In the genomic region with DNA sequence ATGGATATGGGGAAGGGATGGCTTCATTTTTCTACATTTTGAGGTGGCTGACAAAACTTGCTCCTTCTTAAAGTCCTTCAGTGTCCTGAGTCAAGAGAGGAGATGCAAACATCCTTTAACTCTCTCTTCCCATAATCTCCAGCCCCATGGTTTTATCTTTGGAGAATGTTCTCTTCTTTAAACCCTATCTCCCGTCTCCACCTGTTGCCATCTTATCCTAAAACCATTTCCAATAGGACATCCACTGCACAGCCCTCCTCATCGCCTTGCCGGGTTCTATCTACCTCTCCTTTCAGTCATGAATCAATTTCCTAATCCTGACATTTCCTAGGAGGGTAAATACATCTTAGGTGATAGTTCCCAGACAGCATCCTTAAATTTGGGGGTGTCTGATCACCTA, we compare ENCODE assay signal across 40 cellular contexts. TPM values are rescaled to one million over a fixed set of nuclear protein-coding genes. Genes with fewer than 3 reads are reported as not detected.
"Had no signal": no experiment of that assay in that cellular context is flagged by ENCODE, and none has a peak within 500 bp of the region (broad histone marks: within the 10 kb centered on the region; RNA-seq: fewer than 3 reads in every experiment).

No MANE protein-coding gene starts in this region.

- ATAC-seq: activated naive CD4-positive, alpha-beta T cell treated with anti-CD3 and anti-CD28 coated beads, Interleukin-2, amount 50 U/mL, for 72 hours; activated naive CD8-positive, alpha-beta T cell treated with anti-CD3 and anti-CD28 coated beads, Interleukin-2, amount 50 U/mL, for 24 hours; activated T-cell treated with anti-CD3 and anti-CD28 coated beads, Interleukin-2, amount 50 U/mL, for 4 hours; activated T-cell treated with anti-CD3 and anti-CD28 coated beads, Interleukin-2, amount 50 U/mL, for 72 hours; activated T-helper 17 cell treated with anti-CD3 and anti-CD28 coated beads, Interleukin-2, amount 50 U/mL, for 72 hours; body of pancreas had no signal

- DNase-seq: activated effector memory CD4-positive, alpha-beta T cell treated with anti-CD3 and anti-CD28 coated beads, Interleukin-2, amount 50 U/mL, for 16 hours; activated effector memory CD4-positive, alpha-beta T cell treated with Interleukin-2 at 50 U/mL for 16 hours; activated gamma-delta T cell; activated gamma-delta T cell treated with Interleukin-2 at 50 U/mL for 16 hours; activated naive CD4-positive, alpha-beta T cell; activated naive CD4-positive, alpha-beta T cell treated with anti-CD3 and anti-CD28 coated beads for 36 hours; activated naive CD4-positive, alpha-beta T cell treated with anti-CD3 and anti-CD28 coated beads, Interleukin-2, amount 10 ng/mL, durations not matched to agents 7 days and 5 days; activated naive CD4-positive, alpha-beta T cell treated with anti-CD3 and anti-CD28 coated beads, Interleukin-2, amount 50 U/mL, for 16 hours; activated naive CD4-positive, alpha-beta T cell treated with Interleukin-2 at 50 U/mL for 16 hours; activated naive CD8-positive, alpha-beta T cell treated with anti-CD3 and anti-CD28 coated beads for 36 hours; activated naive CD8-positive, alpha-beta T cell treated with anti-CD3 and anti-CD28 coated beads, Interleukin-2, amount 10 ng/mL, durations not matched to agents 7 days and 5 days; activated naive CD8-positive, alpha-beta T cell treated with anti-CD3 and anti-CD28 coated beads, Interleukin-2, amount 50 U/mL, for 24 hours; activated T-cell treated with anti-CD3 and anti-CD28 coated beads, Interleukin-2, amount 50 U/mL, for 1 hour; activated T-cell treated with anti-CD3 and anti-CD28 coated beads, Interleukin-2, amount 50 U/mL, for 24 hours; activated T-cell treated with anti-CD3 and anti-CD28 coated beads, Interleukin-2, amount 50 U/mL, for 4 hours; activated T-cell treated with anti-CD3 and anti-CD28 coated beads, Interleukin-2, amount 50 U/mL, for 48 hours; activated T-cell treated with anti-CD3 and anti-CD28 coated beads, Interleukin-2, amount 50 U/mL, for 72 hours; adrenal gland; amniotic stem cell; amygdala; anterior cingulate cortex; aorta; body of pancreas; brain microvascular endothelial cell; caudate nucleus; central memory CD4-positive, alpha-beta T cell; cerebellar nuclear complex had no signal

- H3K4me1 ChIP-seq: ascending aorta, body of pancreas, breast epithelium had no signal

- H3K4me3 Mint-ChIP-seq: activated naive CD4-positive, alpha-beta T cell treated with anti-CD3 and anti-CD28 coated beads for 36 hours; activated naive CD4-positive, alpha-beta T cell treated with anti-CD3 and anti-CD28 coated beads, Interleukin-2, amount 10 ng/mL, durations not matched to agents 7 days and 5 days; activated naive CD4-positive, alpha-beta T cell treated with anti-CD3 and anti-CD28 coated beads, Interleukin-2, amount 50 U/mL, for 24 hours; activated naive CD8-positive, alpha-beta T cell; activated naive CD8-positive, alpha-beta T cell treated with anti-CD3 and anti-CD28 coated beads for 36 hours; activated naive CD8-positive, alpha-beta T cell treated with anti-CD3 and anti-CD28 coated beads, Interleukin-2, amount 10 ng/mL, durations not matched to agents 7 days and 5 days; activated naive CD8-positive, alpha-beta T cell treated with anti-CD3 and anti-CD28 coated beads, Interleukin-2, amount 50 U/mL, for 24 hours; activated T-cell treated with anti-CD3 and anti-CD28 coated beads, Interleukin-2, amount 50 U/mL, for 24 hours; activated T-cell treated with anti-CD3 and anti-CD28 coated beads, Interleukin-2, amount 50 U/mL, for 4 hours; activated T-cell treated with anti-CD3 and anti-CD28 coated beads, Interleukin-2, amount 50 U/mL, for 72 hours; activated T-helper 1 cell treated with anti-CD3 and anti-CD28 coated beads, Interleukin-12 subunit alpha, Interleukin-12 subunit beta, Interleukin-2, Interleukin-4 antibody, amounts not matched to agents 30 ng/mL and 10 ng/mL and 1 ng/mL, durations not matched to agents 14 hours and 24 hours and 36 hours; activated T-helper 17 cell treated with anti-CD3 and anti-CD28 coated beads, Interleukin-2, amount 50 U/mL, for 72 hours; brain; central memory CD8-positive, alpha-beta T cell had no signal

- H3K36me3 Mint-ChIP-seq: activated naive CD4-positive, alpha-beta T cell treated with anti-CD3 and anti-CD28 coated beads, Interleukin-2, amount 10 ng/mL, durations not matched to agents 7 days and 5 days; activated naive CD4-positive, alpha-beta T cell treated with anti-CD3 and anti-CD28 coated beads, Interleukin-2, amount 50 U/mL, for 72 hours; activated naive CD8-positive, alpha-beta T cell; activated naive CD8-positive, alpha-beta T cell treated with anti-CD3 and anti-CD28 coated beads for 36 hours; brain had no signal

- H3K36me3 ChIP-seq: adrenal gland, ascending aorta, brain microvascular endothelial cell, breast epithelium, cardiac muscle cell had no signal

- H3K27me3 ChIP-seq: adrenal gland, ascending aorta, body of pancreas, breast epithelium, cardiac muscle cell had no signal

- H3K27ac ChIP-seq: adrenal gland, ascending aorta, body of pancreas, brain microvascular endothelial cell, cardiac muscle cell had no signal

- H3K9me3 ChIP-seq: adrenal gland, ascending aorta, body of pancreas, breast epithelium had no signal

- H3K27ac Mint-ChIP-seq: activated naive CD4-positive, alpha-beta T cell treated with anti-CD3 and anti-CD28 coated beads for 36 hours; activated naive CD4-positive, alpha-beta T cell treated with anti-CD3 and anti-CD28 coated beads, Interleukin-2, amount 10 ng/mL, durations not matched to agents 7 days and 5 days; activated naive CD4-positive, alpha-beta T cell treated with anti-CD3 and anti-CD28 coated beads, Interleukin-2, amount 50 U/mL, for 24 hours; activated naive CD4-positive, alpha-beta T cell treated with anti-CD3 and anti-CD28 coated beads, Interleukin-2, amount 50 U/mL, for 72 hours; activated naive CD8-positive, alpha-beta T cell; activated naive CD8-positive, alpha-beta T cell treated with anti-CD3 and anti-CD28 coated beads for 36 hours; activated naive CD8-positive, alpha-beta T cell treated with anti-CD3 and anti-CD28 coated beads, Interleukin-2, amount 10 ng/mL, durations not matched to agents 7 days and 5 days; activated naive CD8-positive, alpha-beta T cell treated with anti-CD3 and anti-CD28 coated beads, Interleukin-2, amount 50 U/mL, for 24 hours; activated T-cell treated with anti-CD3 and anti-CD28 coated beads, Interleukin-2, amount 50 U/mL, for 24 hours; activated T-cell treated with anti-CD3 and anti-CD28 coated beads, Interleukin-2, amount 50 U/mL, for 72 hours; activated T-helper 1 cell treated with anti-CD3 and anti-CD28 coated beads, Interleukin-12 subunit alpha, Interleukin-12 subunit beta, Interleukin-2, Interleukin-4 antibody, amounts not matched to agents 30 ng/mL and 10 ng/mL and 1 ng/mL, durations not matched to agents 14 hours and 24 hours and 36 hours; activated T-helper 17 cell treated with anti-CD3 and anti-CD28 coated beads, Interleukin-2, amount 50 U/mL, for 72 hours; activated T-helper 2 cell treated with anti-CD3 and anti-CD28 coated beads, Interferon-gamma antibody, Interleukin-2, Interleukin-4, amounts not matched to agents 10 μg/mL and 5 μg/mL and 100 μg/mL, durations not matched to agents 14 hours and 24 hours and 36 hours; brain had no signal

- H3K4me3 ChIP-seq: adrenal gland, ascending aorta, body of pancreas, breast epithelium, cardiac muscle cell had no signal

- H3K4me1 Mint-ChIP-seq: activated naive CD4-positive, alpha-beta T cell treated with anti-CD3 and anti-CD28 coated beads, Interleukin-2, amount 10 ng/mL, durations not matched to agents 7 days and 5 days; activated naive CD4-positive, alpha-beta T cell treated with anti-CD3 and anti-CD28 coated beads, Interleukin-2, amount 50 U/mL, for 24 hours; activated naive CD8-positive, alpha-beta T cell treated with anti-CD3 and anti-CD28 coated beads for 36 hours; activated naive CD8-positive, alpha-beta T cell treated with anti-CD3 and anti-CD28 coated beads, Interleukin-2, amount 10 ng/mL, durations not matched to agents 7 days and 5 days; activated naive CD8-positive, alpha-beta T cell treated with anti-CD3 and anti-CD28 coated beads, Interleukin-2, amount 50 U/mL, for 24 hours; activated T-helper 17 cell treated with anti-CD3 and anti-CD28 coated beads, Interleukin-2, amount 50 U/mL, for 72 hours; brain; central memory CD8-positive, alpha-beta T cell had no signal

- H3K9me3 Mint-ChIP-seq: activated naive CD4-positive, alpha-beta T cell treated with anti-CD3 and anti-CD28 coated beads for 36 hours; activated naive CD4-positive, alpha-beta T cell treated with anti-CD3 and anti-CD28 coated beads, Interleukin-2, amount 50 U/mL, for 24 hours; activated naive CD4-positive, alpha-beta T cell treated with anti-CD3 and anti-CD28 coated beads, Interleukin-2, amount 50 U/mL, for 72 hours; activated naive CD8-positive, alpha-beta T cell treated with anti-CD3 and anti-CD28 coated beads for 36 hours; activated naive CD8-positive, alpha-beta T cell treated with anti-CD3 and anti-CD28 coated beads, Interleukin-2, amount 50 U/mL, for 24 hours; activated T-cell treated with anti-CD3 and anti-CD28 coated beads, Interleukin-2, amount 50 U/mL, for 24 hours; activated T-cell treated with anti-CD3 and anti-CD28 coated beads, Interleukin-2, amount 50 U/mL, for 4 hours; activated T-cell treated with anti-CD3 and anti-CD28 coated beads, Interleukin-2, amount 50 U/mL, for 72 hours; activated T-helper 1 cell treated with anti-CD3 and anti-CD28 coated beads, Interleukin-12 subunit alpha, Interleukin-12 subunit beta, Interleukin-2, Interleukin-4 antibody, amounts not matched to agents 30 ng/mL and 10 ng/mL and 1 ng/mL, durations not matched to agents 14 hours and 24 hours and 36 hours; activated T-helper 17 cell treated with anti-CD3 and anti-CD28 coated beads, Interleukin-2, amount 50 U/mL, for 72 hours; activated T-helper 2 cell treated with anti-CD3 and anti-CD28 coated beads, Interferon-gamma antibody, Interleukin-2, Interleukin-4, amounts not matched to agents 10 μg/mL and 5 μg/mL and 100 μg/mL, durations not matched to agents 14 hours and 24 hours and 36 hours; central memory CD8-positive, alpha-beta T cell had no signal

- FAIRE-seq: astrocyte, bronchial epithelial cell had no signal

RNA-seq across cellular contexts. Expression of gene KCNE2, which starts 44.2 kb away (rescaled TPM):
- total RNA-seq: activated naive CD4-positive, alpha-beta T cell treated with anti-CD3 and anti-CD28 coated beads for 36 hours; activated naive CD8-positive, alpha-beta T cell treated with anti-CD3 and anti-CD28 coated beads for 36 hours; activated naive CD8-positive, alpha-beta T cell treated with anti-CD3 and anti-CD28 coated beads, Interleukin-2, amount 10 ng/mL, durations not matched to agents 7 days and 5 days; activated T-cell treated with anti-CD3 and anti-CD28 coated beads, Interleukin-2, amount 50 U/mL, for 4 hours; activated T-helper 1 cell treated with anti-CD3 and anti-CD28 coated beads, Interleukin-12 subunit alpha, Interleukin-12 subunit beta, Interleukin-2, Interleukin-4 antibody, amounts not matched to agents 30 ng/mL and 10 ng/mL and 1 ng/mL, durations not matched to agents 14 hours and 24 hours and 36 hours; activated T-helper 17 cell treated with anti-CD3 and anti-CD28 coated beads, Interleukin-2, amount 50 U/mL, for 72 hours; activated T-helper 2 cell treated with anti-CD3 and anti-CD28 coated beads, Interferon-gamma antibody, Interleukin-2, Interleukin-4, amounts not matched to agents 10 μg/mL and 5 μg/mL and 100 μg/mL, durations not matched to agents 14 hours and 24 hours and 36 hours; ascending aorta; body of pancreas; bronchial epithelial cell had no signal

RNA-seq across cellular contexts. Expression of gene SMIM11, which starts 55.7 kb away (rescaled TPM):
- total RNA-seq: ascending aorta had no signal
